1 cellular context compared by ENCODE assay signal in the genomic region with DNA sequence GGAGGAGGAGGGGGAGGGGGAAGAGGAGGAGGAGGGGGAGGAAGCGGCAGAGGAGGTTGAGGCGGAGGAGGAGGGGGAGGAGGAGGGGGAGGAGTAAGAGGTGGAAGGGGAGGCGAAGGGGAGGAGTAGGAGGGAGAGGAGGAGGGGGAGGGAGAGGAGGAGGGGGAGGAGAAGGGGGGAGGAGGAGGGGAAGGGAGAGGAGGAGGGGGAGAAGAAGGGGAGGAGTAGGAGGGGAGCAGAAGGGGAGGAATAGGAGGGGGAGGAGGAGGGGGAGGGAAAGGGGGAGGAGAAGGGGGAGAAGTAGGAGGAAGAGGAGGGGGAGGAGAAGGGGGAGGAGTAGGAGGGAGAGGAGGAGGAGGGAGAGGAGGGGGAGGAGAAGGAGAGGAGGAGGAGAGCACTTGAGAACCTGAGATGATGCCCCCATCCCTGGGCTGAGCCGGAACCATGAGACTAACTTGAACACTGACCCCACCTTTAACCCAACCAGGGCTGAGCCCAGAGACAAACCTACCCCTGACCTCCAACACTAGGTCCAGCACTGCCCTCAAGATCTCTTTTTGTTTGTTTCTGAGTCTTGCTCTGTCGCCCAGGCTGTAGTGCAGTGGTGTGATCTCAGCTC.
TF ChIP-seq lines count a peak whose summit lies in the region.

No MANE protein-coding gene starts in this region.

TF ChIP-seq in K562, 482 proteins besides CTCF, POLR2A, EP300 and RAD21:
- peak; percentile 62 for TF ChIP-seq PCBP2 (IDR thresholded peaks at IDR 0.05; ENCODE audit: low read depth, low read length, poor library complexity, severe bottlenecking)
- TF ChIP-seq, protein P1, sequence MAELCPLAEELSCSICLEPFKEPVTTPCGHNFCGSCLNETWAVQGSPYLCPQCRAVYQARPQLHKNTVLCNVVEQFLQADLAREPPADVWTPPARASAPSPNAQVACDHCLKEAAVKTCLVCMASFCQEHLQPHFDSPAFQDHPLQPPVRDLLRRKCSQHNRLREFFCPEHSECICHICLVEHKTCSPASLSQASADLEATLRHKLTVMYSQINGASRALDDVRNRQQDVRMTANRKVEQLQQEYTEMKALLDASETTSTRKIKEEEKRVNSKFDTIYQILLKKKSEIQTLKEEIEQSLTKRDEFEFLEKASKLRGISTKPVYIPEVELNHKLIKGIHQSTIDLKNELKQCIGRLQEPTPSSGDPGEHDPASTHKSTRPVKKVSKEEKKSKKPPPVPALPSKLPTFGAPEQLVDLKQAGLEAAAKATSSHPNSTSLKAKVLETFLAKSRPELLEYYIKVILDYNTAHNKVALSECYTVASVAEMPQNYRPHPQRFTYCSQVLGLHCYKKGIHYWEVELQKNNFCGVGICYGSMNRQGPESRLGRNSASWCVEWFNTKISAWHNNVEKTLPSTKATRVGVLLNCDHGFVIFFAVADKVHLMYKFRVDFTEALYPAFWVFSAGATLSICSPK (IDR thresholded peaks at IDR 0.05; ENCODE audit: borderline replicate concordance): no peak
- TF ChIP-seq KDM1A (IDR thresholded peaks at IDR 0.05): peak in 1 of 2 experiments; percentile 71; a peak in 1 of 4 replicates
- TF ChIP-seq, protein P2, sequence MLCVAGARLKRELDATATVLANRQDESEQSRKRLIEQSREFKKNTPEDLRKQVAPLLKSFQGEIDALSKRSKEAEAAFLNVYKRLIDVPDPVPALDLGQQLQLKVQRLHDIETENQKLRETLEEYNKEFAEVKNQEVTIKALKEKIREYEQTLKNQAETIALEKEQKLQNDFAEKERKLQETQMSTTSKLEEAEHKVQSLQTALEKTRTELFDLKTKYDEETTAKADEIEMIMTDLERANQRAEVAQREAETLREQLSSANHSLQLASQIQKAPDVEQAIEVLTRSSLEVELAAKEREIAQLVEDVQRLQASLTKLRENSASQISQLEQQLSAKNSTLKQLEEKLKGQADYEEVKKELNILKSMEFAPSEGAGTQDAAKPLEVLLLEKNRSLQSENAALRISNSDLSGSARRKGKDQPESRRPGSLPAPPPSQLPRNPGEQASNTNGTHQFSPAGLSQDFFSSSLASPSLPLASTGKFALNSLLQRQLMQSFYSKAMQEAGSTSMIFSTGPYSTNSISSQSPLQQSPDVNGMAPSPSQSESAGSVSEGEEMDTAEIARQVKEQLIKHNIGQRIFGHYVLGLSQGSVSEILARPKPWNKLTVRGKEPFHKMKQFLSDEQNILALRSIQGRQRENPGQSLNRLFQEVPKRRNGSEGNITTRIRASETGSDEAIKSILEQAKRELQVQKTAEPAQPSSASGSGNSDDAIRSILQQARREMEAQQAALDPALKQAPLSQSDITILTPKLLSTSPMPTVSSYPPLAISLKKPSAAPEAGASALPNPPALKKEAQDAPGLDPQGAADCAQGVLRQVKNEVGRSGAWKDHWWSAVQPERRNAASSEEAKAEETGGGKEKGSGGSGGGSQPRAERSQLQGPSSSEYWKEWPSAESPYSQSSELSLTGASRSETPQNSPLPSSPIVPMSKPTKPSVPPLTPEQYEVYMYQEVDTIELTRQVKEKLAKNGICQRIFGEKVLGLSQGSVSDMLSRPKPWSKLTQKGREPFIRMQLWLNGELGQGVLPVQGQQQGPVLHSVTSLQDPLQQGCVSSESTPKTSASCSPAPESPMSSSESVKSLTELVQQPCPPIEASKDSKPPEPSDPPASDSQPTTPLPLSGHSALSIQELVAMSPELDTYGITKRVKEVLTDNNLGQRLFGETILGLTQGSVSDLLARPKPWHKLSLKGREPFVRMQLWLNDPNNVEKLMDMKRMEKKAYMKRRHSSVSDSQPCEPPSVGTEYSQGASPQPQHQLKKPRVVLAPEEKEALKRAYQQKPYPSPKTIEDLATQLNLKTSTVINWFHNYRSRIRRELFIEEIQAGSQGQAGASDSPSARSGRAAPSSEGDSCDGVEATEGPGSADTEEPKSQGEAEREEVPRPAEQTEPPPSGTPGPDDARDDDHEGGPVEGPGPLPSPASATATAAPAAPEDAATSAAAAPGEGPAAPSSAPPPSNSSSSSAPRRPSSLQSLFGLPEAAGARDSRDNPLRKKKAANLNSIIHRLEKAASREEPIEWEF (CRISPR knock-in tag; IDR thresholded peaks at IDR 0.05): no peak
- TF ChIP-seq ILF3 (IDR thresholded peaks at IDR 0.05; ENCODE audit: borderline replicate concordance): no peak
- TF ChIP-seq, protein P3, sequence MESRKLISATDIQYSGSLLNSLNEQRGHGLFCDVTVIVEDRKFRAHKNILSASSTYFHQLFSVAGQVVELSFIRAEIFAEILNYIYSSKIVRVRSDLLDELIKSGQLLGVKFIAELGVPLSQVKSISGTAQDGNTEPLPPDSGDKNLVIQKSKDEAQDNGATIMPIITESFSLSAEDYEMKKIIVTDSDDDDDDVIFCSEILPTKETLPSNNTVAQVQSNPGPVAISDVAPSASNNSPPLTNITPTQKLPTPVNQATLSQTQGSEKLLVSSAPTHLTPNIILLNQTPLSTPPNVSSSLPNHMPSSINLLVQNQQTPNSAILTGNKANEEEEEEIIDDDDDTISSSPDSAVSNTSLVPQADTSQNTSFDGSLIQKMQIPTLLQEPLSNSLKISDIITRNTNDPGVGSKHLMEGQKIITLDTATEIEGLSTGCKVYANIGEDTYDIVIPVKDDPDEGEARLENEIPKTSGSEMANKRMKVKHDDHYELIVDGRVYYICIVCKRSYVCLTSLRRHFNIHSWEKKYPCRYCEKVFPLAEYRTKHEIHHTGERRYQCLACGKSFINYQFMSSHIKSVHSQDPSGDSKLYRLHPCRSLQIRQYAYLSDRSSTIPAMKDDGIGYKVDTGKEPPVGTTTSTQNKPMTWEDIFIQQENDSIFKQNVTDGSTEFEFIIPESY (CRISPR knock-in tag; IDR thresholded peaks at IDR 0.05): no peak
- TF ChIP-seq, protein P4, sequence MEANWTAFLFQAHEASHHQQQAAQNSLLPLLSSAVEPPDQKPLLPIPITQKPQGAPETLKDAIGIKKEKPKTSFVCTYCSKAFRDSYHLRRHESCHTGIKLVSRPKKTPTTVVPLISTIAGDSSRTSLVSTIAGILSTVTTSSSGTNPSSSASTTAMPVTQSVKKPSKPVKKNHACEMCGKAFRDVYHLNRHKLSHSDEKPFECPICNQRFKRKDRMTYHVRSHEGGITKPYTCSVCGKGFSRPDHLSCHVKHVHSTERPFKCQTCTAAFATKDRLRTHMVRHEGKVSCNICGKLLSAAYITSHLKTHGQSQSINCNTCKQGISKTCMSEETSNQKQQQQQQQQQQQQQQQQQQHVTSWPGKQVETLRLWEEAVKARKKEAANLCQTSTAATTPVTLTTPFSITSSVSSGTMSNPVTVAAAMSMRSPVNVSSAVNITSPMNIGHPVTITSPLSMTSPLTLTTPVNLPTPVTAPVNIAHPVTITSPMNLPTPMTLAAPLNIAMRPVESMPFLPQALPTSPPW (CRISPR knock-in tag; IDR thresholded peaks at IDR 0.05): peak; percentile 44; the same call in 1 of the 2 replicates
- TF ChIP-seq ZNF23 (CRISPR knock-in tag; IDR thresholded peaks at IDR 0.05): no peak
- peak; percentile 94 for TF ChIP-seq ZNF263 (CRISPR knock-in tag; IDR thresholded peaks at IDR 0.05; ENCODE audit: borderline replicate concordance)
- TF ChIP-seq, protein P5, sequence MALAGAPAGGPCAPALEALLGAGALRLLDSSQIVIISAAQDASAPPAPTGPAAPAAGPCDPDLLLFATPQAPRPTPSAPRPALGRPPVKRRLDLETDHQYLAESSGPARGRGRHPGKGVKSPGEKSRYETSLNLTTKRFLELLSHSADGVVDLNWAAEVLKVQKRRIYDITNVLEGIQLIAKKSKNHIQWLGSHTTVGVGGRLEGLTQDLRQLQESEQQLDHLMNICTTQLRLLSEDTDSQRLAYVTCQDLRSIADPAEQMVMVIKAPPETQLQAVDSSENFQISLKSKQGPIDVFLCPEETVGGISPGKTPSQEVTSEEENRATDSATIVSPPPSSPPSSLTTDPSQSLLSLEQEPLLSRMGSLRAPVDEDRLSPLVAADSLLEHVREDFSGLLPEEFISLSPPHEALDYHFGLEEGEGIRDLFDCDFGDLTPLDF (CRISPR knock-in tag; IDR thresholded peaks at IDR 0.05): no peak
